Comparison of ENCODE assay signal across 6 cellular contexts in genomic region chr4:75954811-75955210, GRCh38. TPM values are rescaled to one million over a fixed set of nuclear protein-coding genes. Genes with fewer than 3 reads are reported as not detected.
"Had no signal": no experiment of that assay in that cellular context is flagged by ENCODE, and none has a peak within 500 bp of the region (broad histone marks: within the 10 kb centered on the region; RNA-seq: fewer than 3 reads in every experiment).

No MANE protein-coding gene starts in this region.

RNA-seq across cellular contexts. Expression of gene CXCL9, which starts 52.5 kb away (rescaled TPM):
- total RNA-seq: GM23338, H1, H9, HT-29, IMR-90, K562 had no signal

RNA-seq across cellular contexts. Expression of gene PPEF2, which starts 52.6 kb away (rescaled TPM):
- total RNA-seq: GM23338, H1, H9, HT-29, IMR-90, K562 had no signal
